27 cellular contexts compared by ENCODE assay signal in the genomic region with DNA sequence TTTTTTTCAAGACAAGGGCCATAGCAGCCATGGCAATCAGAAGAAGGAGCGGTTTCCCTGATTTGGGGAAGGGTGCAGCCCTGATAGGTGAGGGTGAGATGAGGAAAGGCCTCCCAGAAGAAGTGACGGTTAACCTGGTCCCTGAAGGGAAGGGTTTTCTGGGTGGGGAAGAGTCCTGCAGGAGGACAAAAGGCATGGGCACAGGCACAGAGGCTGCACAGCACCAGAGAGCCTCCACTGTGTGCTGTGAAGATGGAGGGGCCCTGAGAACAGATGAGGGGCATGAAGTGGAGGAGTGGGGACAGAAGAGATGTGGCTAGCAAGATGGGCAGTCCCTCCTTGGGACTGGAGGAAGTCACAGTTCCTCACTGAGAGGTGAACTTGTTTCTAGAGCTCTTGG. TPM values are rescaled to one million over a fixed set of nuclear protein-coding genes. Genes with fewer than 3 reads are reported as not detected.
"Had no signal": no experiment of that assay in that cellular context is flagged by ENCODE, and none has a peak within 500 bp of the region (broad histone marks: within the 10 kb centered on the region; RNA-seq: fewer than 3 reads in every experiment).

No MANE protein-coding gene starts in this region.

- H3K4me1 Mint-ChIP-seq: naive thymus-derived CD4-positive, alpha-beta T cell; stimulated activated memory B cell treated with anti-CD40 and anti-IgM and Interleukin-4, amounts not matched to agents 10 μg/mL and 1 μg/mL and 100 μg/mL, for 72 hours; stimulated activated naive CD8-positive, alpha-beta T cell treated with anti-CD3 and anti-CD28 coated beads, Interleukin-15, amount 100 ng/mL, for 72 hours had no signal

- H3K4me1 ChIP-seq: left lung, lower lobe of right lung, right lobe of liver, upper lobe of left lung had no signal

- H3K36me3 ChIP-seq: left lung, lower lobe of right lung, ovary, right lobe of liver, transverse colon, upper lobe of left lung, vagina had no signal

- H3K27me3 ChIP-seq: ovary, right lobe of liver, transverse colon, upper lobe of left lung, vagina had no signal

- H3K27ac Mint-ChIP-seq: mesothelial cell of epicardium; naive thymus-derived CD4-positive, alpha-beta T cell; natural killer cell treated with Interleukin-12 subunit alpha and Interleukin-12 subunit beta and Interleukin-15 and Interleukin-18, amount 100 ng/mL, for 72 hours; progenitor cell of endocrine pancreas; stimulated activated memory B cell treated with anti-CD40 and anti-IgM and Interleukin-4, amounts not matched to agents 10 μg/mL and 1 μg/mL and 100 μg/mL, for 72 hours had no signal

- H3K27ac ChIP-seq: left lung, lower lobe of right lung, ovary, right lobe of liver, transverse colon, upper lobe of left lung, vagina had no signal

- H3K4me3 ChIP-seq: left lung, lower lobe of right lung, ovary, right lobe of liver, smooth muscle cell, transverse colon, upper lobe of left lung, vagina had no signal

- H3K27me3 Mint-ChIP-seq: progenitor cell of endocrine pancreas had no signal

- H3K9me3 Mint-ChIP-seq: mesothelial cell of epicardium; natural killer cell treated with Interleukin-12 subunit alpha and Interleukin-12 subunit beta and Interleukin-15 and Interleukin-18, amount 100 ng/mL, for 72 hours; stimulated activated memory B cell treated with anti-CD40 and anti-IgM and Interleukin-4, amounts not matched to agents 10 μg/mL and 1 μg/mL and 100 μg/mL, for 72 hours had no signal

- H3K4me3 Mint-ChIP-seq: mesothelial cell of epicardium; naive thymus-derived CD4-positive, alpha-beta T cell; natural killer cell treated with Interleukin-12 subunit alpha and Interleukin-12 subunit beta and Interleukin-15 and Interleukin-18, amount 100 ng/mL, for 72 hours; stimulated activated memory B cell treated with anti-CD40 and anti-IgM and Interleukin-4, amounts not matched to agents 10 μg/mL and 1 μg/mL and 100 μg/mL, for 72 hours; stimulated activated naive CD8-positive, alpha-beta T cell treated with anti-CD3 and anti-CD28 coated beads, Interleukin-15, amount 100 ng/mL, for 72 hours had no signal

- H3K9me3 ChIP-seq: left lung, lower lobe of right lung, ovary, right lobe of liver, transverse colon, upper lobe of left lung, vagina had no signal

- DNase-seq: hippocampal formation; kidney; left colon; left lung; lower lobe of right lung; mesendoderm; naive thymus-derived CD4-positive, alpha-beta T cell; ovary; right lobe of liver; stimulated activated CD4-positive, alpha-beta T cell treated with anti-CD3 and anti-CD28 coated beads, Interleukin-1b, Interleukin-23, amount 100 ng/mL, for 48 hours; stimulated activated CD4-positive, alpha-beta T cell treated with anti-CD3 and anti-CD28 coated beads, Interleukin-2, amount 100 ng/mL, for 48 hours; stimulated activated CD4-positive, alpha-beta T cell treated with anti-CD3 and anti-CD28 coated beads, Interleukin-4, amount 100 ng/mL, for 4 hours; stimulated activated CD8-positive, alpha-beta memory T cell treated with anti-CD3 and anti-CD28 coated beads, Interleukin-4, amount 100 ng/mL, for 48 hours; stimulated activated naive CD4-positive, alpha-beta T cell treated with Interleukin-2 at 50 U/mL for 16 hours; stimulated activated naive CD8-positive, alpha-beta T cell treated with anti-CD3 and anti-CD28 coated beads, Interleukin-15, amount 100 ng/mL, for 72 hours; substantia nigra; transverse colon; upper lobe of left lung had no signal

- ATAC-seq: left colon; left lung; lower lobe of right lung; naive thymus-derived CD4-positive, alpha-beta T cell; natural killer cell treated with Interleukin-12 subunit alpha and Interleukin-12 subunit beta and Interleukin-15 and Interleukin-18, amount 100 ng/mL, for 72 hours; right lobe of liver; stimulated activated memory B cell treated with anti-CD40 and anti-IgM and Interleukin-4, amounts not matched to agents 10 μg/mL and 1 μg/mL and 100 μg/mL, for 72 hours; stimulated activated naive CD8-positive, alpha-beta T cell treated with anti-CD3 and anti-CD28 coated beads, Interleukin-15, amount 100 ng/mL, for 72 hours had no signal

- H3K36me3 Mint-ChIP-seq: mesothelial cell of epicardium; naive thymus-derived CD4-positive, alpha-beta T cell; natural killer cell treated with Interleukin-12 subunit alpha and Interleukin-12 subunit beta and Interleukin-15 and Interleukin-18, amount 100 ng/mL, for 72 hours; stimulated activated memory B cell treated with anti-CD40 and anti-IgM and Interleukin-4, amounts not matched to agents 10 μg/mL and 1 μg/mL and 100 μg/mL, for 72 hours had no signal

RNA-seq across cellular contexts. Expression of gene CXCL14, which starts 46.3 kb away (rescaled TPM):
- total RNA-seq: mononuclear cell; myocyte; naive thymus-derived CD4-positive, alpha-beta T cell; natural killer cell treated with Interleukin-12 subunit alpha and Interleukin-12 subunit beta and Interleukin-15 and Interleukin-18, amount 100 ng/mL, for 72 hours; pulmonary artery endothelial cell had no signal
